Comparison of ENCODE assay signal across 11 cellular contexts in genomic region chr2:86000131-86000937, GRCh38.
DNase-seq lines count a peak whose midpoint lies in the region; ATAC-seq, FAIRE-seq and TF ChIP-seq lines count a peak whose summit lies in the region.
"Had no signal": no experiment of that assay in that cellular context is flagged by ENCODE, and none has a peak within 500 bp of the region (broad histone marks: within the 10 kb centered on the region; RNA-seq: fewer than 3 reads in every experiment).

No MANE protein-coding gene starts in this region.

- no peak for TF ChIP-seq CTCF in CD8-positive, alpha-beta T cell (IDR thresholded peaks at IDR 0.05)
- TF ChIP-seq CTCF in MM.1S (IDR thresholded peaks at IDR 0.05; ENCODE audit: low read length) (no peak), ascending aorta (IDR thresholded peaks at IDR 0.05) (no peak)

- H4K12ac ChIP-seq in trophoblast cell (ENCODE audit: low read depth, low read length), result no peak overlapping the region

- H2AK5ac ChIP-seq in trophoblast cell (ENCODE audit: low read length), result no peak overlapping the region

- FAIRE-seq in small intestine (lab: Jason Lieb, UNC), result no peak

- H3K9me3 Mint-ChIP-seq in CD8-positive, alpha-beta T cell, result peaks cover 5% of the 10 kb centered on the region

- H3K4me3 ChIP-seq in CD8-positive, alpha-beta T cell (ENCODE audit: low read depth, low read length), result no peak overlapping the region
- H3K4me3 ChIP-seq in MM.1S (ENCODE audit: low read length) (no peak overlapping the region), ascending aorta (no peak overlapping the region), trophoblast cell (ENCODE audit: low read depth, low read length) (no peak overlapping the region), small intestine (ENCODE audit: low read depth in 1 of 2, low read length in 2 of 2) (no peak overlapping the region)

- no peak overlapping the region for H3K23ac ChIP-seq in trophoblast cell (ENCODE audit: low read length)

- H3K79me1 ChIP-seq in trophoblast cell (ENCODE audit: low read length), result peaks cover 28% of the 10 kb centered on the region

- H3K14ac ChIP-seq in trophoblast cell (ENCODE audit: low read length), result no peak overlapping the region

- H2BK5ac ChIP-seq in trophoblast cell (ENCODE audit: low read depth, low read length, poor library complexity), result no peak overlapping the region

- peak overlapping the region; percentile 59 for H3K4me2 ChIP-seq in MM.1S (ENCODE audit: low read depth, low read length)
- no peak overlapping the region for H3K4me2 ChIP-seq in trophoblast cell (ENCODE audit: low read length)

- H3K36me3 Mint-ChIP-seq in CD8-positive, alpha-beta T cell, result no peaks in the 10 kb centered on the region

- H4K8ac ChIP-seq in trophoblast cell (ENCODE audit: low read depth, low read length), result no peak overlapping the region

- H3K4me1 Mint-ChIP-seq in CD8-positive, alpha-beta T cell (ENCODE audit: low read depth), result peaks cover 36% of the 10 kb centered on the region

- no peak overlapping the region for H2AFZ ChIP-seq in MM.1S (ENCODE audit: low read length)
- no peak overlapping the region for H2AFZ ChIP-seq in trophoblast cell (ENCODE audit: insufficient read depth, low read length, poor library complexity)

- H3K79me2 ChIP-seq in MM.1S (ENCODE audit: low read length) (peaks cover 21% of the 10 kb centered on the region), trophoblast cell (ENCODE audit: control insufficient read depth, insufficient read depth, low read length, poor library complexity) (peaks cover 8% of the 10 kb centered on the region)

- H3K36me3 ChIP-seq in CD8-positive, alpha-beta T cell (ENCODE audit: insufficient read depth, low read length), result no peaks in the 10 kb centered on the region
- H3K36me3 ChIP-seq in MM.1S (replicated peaks; ENCODE audit: insufficient read depth, low read length) (no peaks in the 10 kb centered on the region), ascending aorta (no peaks in the 10 kb centered on the region), trophoblast cell (ENCODE audit: control insufficient read depth in 1 of 2, insufficient read depth in 2 of 2, low read length in 2 of 2) (no peaks in the 10 kb centered on the region), small intestine (ENCODE audit: control insufficient read depth in 2 of 2, insufficient read depth in 2 of 2, low read length in 2 of 2) (no peaks in the 10 kb centered on the region)

- WGBS in trophoblast cell (ENCODE audit: extremely low coverage, insufficient coverage, insufficient read length), result no CpG with 5 or more reads among the region's 10 CpGs
- WGBS in small intestine, 3 donors, result 79 to 87% (median 80%) methylated on average over 10 of the region's 10 CpGs

- H3K4ac ChIP-seq in trophoblast cell (ENCODE audit: low read depth, low read length), result no peak overlapping the region

- H3K27ac ChIP-seq in CD8-positive, alpha-beta T cell (ENCODE audit: low read depth, low read length), result no peak overlapping the region
- H3K27ac ChIP-seq in MM.1S (ENCODE audit: low read length), result peak overlapping the region; percentile 94
- H3K27ac ChIP-seq in ascending aorta, result peak overlapping the region; percentile 92 to 95
- H3K27ac ChIP-seq in trophoblast cell (ENCODE audit: low read depth, low read length), result no peak overlapping the region
- H3K27ac ChIP-seq in small intestine (ENCODE audit: low read depth in 1 of 2, low read length in 1 of 2), result peak overlapping the region in 1 of 2 donors; percentile 86
- H3K27ac ChIP-seq: epithelial cell of prostate had no signal

- H3K27ac Mint-ChIP-seq in CD8-positive, alpha-beta T cell, result peak overlapping the region; percentile 93

- peak overlapping the region; percentile 22 for H3K18ac ChIP-seq in trophoblast cell (ENCODE audit: low read length)

- H3K27me3 ChIP-seq in CD8-positive, alpha-beta T cell (ENCODE audit: insufficient read depth, low read length), result no peaks in the 10 kb centered on the region
- H3K27me3 ChIP-seq in MM.1S (replicated peaks; ENCODE audit: insufficient read depth, low read length) (no peaks in the 10 kb centered on the region), ascending aorta (no peaks in the 10 kb centered on the region), trophoblast cell (ENCODE audit: insufficient read depth, low read length) (no peaks in the 10 kb centered on the region), small intestine (ENCODE audit: control insufficient read depth in 2 of 2, insufficient read depth in 2 of 2, low read length in 2 of 2) (no peaks in the 10 kb centered on the region)

- H3K9ac ChIP-seq in MM.1S (ENCODE audit: low read length) (peak overlapping the region; percentile 66; the same call in 1 of the 2 replicates), trophoblast cell (ENCODE audit: low read length) (no peak overlapping the region)

- no peak overlapping the region for H3K4me3 Mint-ChIP-seq in CD8-positive, alpha-beta T cell

- intact Hi-C loops in CD8-positive, alpha-beta T cell (cut with DNase I, micrococcal nuclease), result no loop called here
- intact Hi-C loops in ascending aorta (cut with DNase I), result no loop called here

- H3K9me3 ChIP-seq in CD8-positive, alpha-beta T cell (ENCODE audit: low read length), result no peaks in the 10 kb centered on the region
- H3K9me3 ChIP-seq in MM.1S (replicated peaks; ENCODE audit: insufficient read depth, low read length) (no peaks in the 10 kb centered on the region), ascending aorta (no peaks in the 10 kb centered on the region), trophoblast cell (ENCODE audit: insufficient read depth, low read depth, low read length) (peaks cover 2% of the 10 kb centered on the region), small intestine (ENCODE audit: control insufficient read depth, low read depth) (no peaks in the 10 kb centered on the region)

- peaks cover 51% of the 10 kb centered on the region for H3F3A ChIP-seq in MM.1S (ENCODE audit: insufficient read depth, low read length)

- H4K20me1 ChIP-seq in MM.1S (ENCODE audit: insufficient read depth, low read length), result no peaks in the 10 kb centered on the region

- no peaks in the 10 kb centered on the region for H3K27me3 Mint-ChIP-seq in CD8-positive, alpha-beta T cell (ENCODE audit: low read depth)

- H4K91ac ChIP-seq in trophoblast cell (ENCODE audit: low read depth, low read length), result peak overlapping the region; percentile 20

- no peak for DNase-seq in CD8-positive, alpha-beta T cell
- no peak for DNase-seq in MM.1S
- DNase-seq in ascending aorta (ENCODE audit: low spot score in 2 of 2), result peak in 1 of 2 donors; percentile 61
- DNase-seq in trophoblast cell, result peak in 1 of 2 donors; percentile 52
- DNase-seq in small intestine, result no peak
- no peak for DNase-seq in cerebellar nuclear complex (lab: John Stamatoyannopoulos, UW)
- DNase-seq: activated gamma-delta T cell; stimulated activated CD4-positive, alpha-beta T cell treated with anti-CD3 and anti-CD28 coated beads, Interleukin-15, amount 100 ng/mL, for 24 hours had no signal

- POLR2A ChIA-PET in CD8-positive, alpha-beta T cell (lab: Charles Lee), result interaction anchor here (1.5 kb wide), 1 partner anchor 37 kb away, joined by 3 read pairs; no protein-coding TSS in a partner anchor

- no peak for ATAC-seq in CD8-positive, alpha-beta T cell
- no peak for ATAC-seq in HG02571 (IDR thresholded peaks at IDR 0.05; ENCODE audit: unreplicated experiment)
- no peak for ATAC-seq in GM21423 (IDR thresholded peaks at IDR 0.05; ENCODE audit: unreplicated experiment)

- H2BK12ac ChIP-seq in trophoblast cell (ENCODE audit: low read length), result peak overlapping the region; percentile 82

- peaks cover 53% of the 10 kb centered on the region for H3K4me1 ChIP-seq in CD8-positive, alpha-beta T cell (ENCODE audit: insufficient read depth, low read length)
- H3K4me1 ChIP-seq in MM.1S (ENCODE audit: low read length), result peaks cover 65% of the 10 kb centered on the region
- H3K4me1 ChIP-seq in ascending aorta, result peaks cover 32 to 57% of the 10 kb centered on the region in 2 donors
- peaks cover 33 to 46% of the 10 kb centered on the region in 2 experiments for H3K4me1 ChIP-seq in trophoblast cell (ENCODE audit: control insufficient read depth in 1 of 2, insufficient read depth in 2 of 2, low read length in 2 of 2)
- peaks cover 0 to 15% of the 10 kb centered on the region in 2 donors for H3K4me1 ChIP-seq in small intestine (ENCODE audit: control insufficient read depth in 2 of 2, insufficient read depth in 1 of 2, low read depth in 1 of 2, low read length in 1 of 2)

- H2BK120ac ChIP-seq in trophoblast cell (ENCODE audit: insufficient read depth, low read length, poor library complexity), result peak overlapping the region; percentile 6

- no peaks in the 10 kb centered on the region for H3K9me2 ChIP-seq in MM.1S (replicated peaks; ENCODE audit: insufficient read depth, low read length)

- CTCF ChIA-PET in CD8-positive, alpha-beta T cell (lab: Charles Lee), result interaction anchor here (1.2 kb wide), 1 partner anchor 173 kb away, joined by 3 read pairs; no protein-coding TSS in a partner anchor

Comparison
In these comparisons a context has a peak if more than half of its experiments do, and no peak if none do; other contexts are left out.
1. H3K27ac ChIP-seq: peak in MM.1S (single experiment) and ascending aorta (2 of 2); none in CD8-positive, alpha-beta T cell (single experiment) and trophoblast cell (single experiment).